Comparison of ENCODE assay signal across 8 cellular contexts in the genomic region with DNA sequence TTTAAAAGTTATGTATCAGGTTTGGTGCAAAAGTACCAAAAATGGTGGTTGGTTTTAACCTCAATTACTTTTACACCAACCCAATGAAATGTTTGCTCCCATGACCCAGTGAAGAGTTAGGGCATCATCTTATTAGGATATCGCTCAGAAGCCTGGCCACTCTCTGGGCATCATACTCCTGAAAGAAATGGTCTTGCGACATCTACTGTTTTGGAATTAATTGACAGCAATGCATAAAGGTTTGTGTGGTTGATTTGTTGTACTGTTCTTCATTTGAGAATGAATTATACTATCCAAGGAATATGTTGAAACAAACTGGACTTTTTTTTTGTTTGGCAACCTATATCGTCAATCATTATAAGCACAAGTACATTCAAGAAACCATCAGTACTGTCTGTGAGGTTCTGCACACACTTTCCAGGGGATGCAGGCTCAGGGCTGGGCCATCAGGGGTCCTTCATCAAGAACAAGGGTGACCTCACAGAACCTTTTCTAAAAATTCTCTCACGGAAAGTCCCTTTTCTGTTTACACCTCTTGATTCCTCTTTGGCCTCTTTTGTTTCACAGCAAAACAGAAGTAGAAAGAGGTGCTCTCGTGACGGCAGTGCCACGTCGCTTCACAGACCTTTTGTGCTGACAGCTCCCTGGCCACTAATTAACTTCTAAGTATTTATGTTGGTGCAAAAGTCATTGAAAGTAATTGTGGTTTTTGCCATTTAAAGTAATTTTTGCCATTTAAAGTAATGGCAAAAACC.
DNase-seq lines count a peak whose midpoint lies in the region; ATAC-seq, FAIRE-seq and TF ChIP-seq lines count a peak whose summit lies in the region.

No MANE protein-coding gene starts in this region.

- TF ChIP-seq CTCF in LNCaP clone FGC (IDR thresholded peaks at IDR 0.05; ENCODE audit: control insufficient read depth, extremely low read depth, insufficient read depth), result 0 out of 2 replicates have a peak, but pooled peaks have one; percentile 5
- TF ChIP-seq CTCF in cardiac fibroblast (IDR thresholded peaks at IDR 0.05; ENCODE audit: low read depth, low read length), result no peak
- no peak for TF ChIP-seq CTCF in natural killer cell (IDR thresholded peaks at IDR 0.05)
- no peak for TF ChIP-seq CTCF in glutamatergic neuron (IDR thresholded peaks at IDR 0.05; ENCODE audit: partially characterized antibody, unreplicated experiment)

- H3K4me3 Mint-ChIP-seq in natural killer cell, result no peak overlapping the region
- no peak overlapping the region for H3K4me3 Mint-ChIP-seq in glutamatergic neuron (ENCODE audit: unreplicated experiment)

- no peak overlapping the region for H3K4me3 ChIP-seq in LNCaP clone FGC (ENCODE audit: low read depth, low read length)
- no peak overlapping the region for H3K4me3 ChIP-seq in cardiac fibroblast (replicated peaks in 1 of 2; ENCODE audit: low read depth in 2 of 2, low read length in 2 of 2)

- ATAC-seq in GM21529 (IDR thresholded peaks at IDR 0.05; ENCODE audit: unreplicated experiment) (peak; percentile 91), natural killer cell (peak; percentile 76 to 81 (median 81))

- H3K4me1 Mint-ChIP-seq in natural killer cell (peaks cover 0 to 5% of the 10 kb centered on the region in 2 donors), glutamatergic neuron (ENCODE audit: low read depth, unreplicated experiment) (no peaks in the 10 kb centered on the region)

- no peak for TF ChIP-seq POLR2A in GM12892 (IDR thresholded peaks at IDR 0.05; ENCODE audit: low read depth, low read length)

- H3K9me3 Mint-ChIP-seq in natural killer cell (no peaks in the 10 kb centered on the region), glutamatergic neuron (ENCODE audit: unreplicated experiment) (no peaks in the 10 kb centered on the region)

- peak; percentile 80 for FAIRE-seq in GM12892 (lab: Jason Lieb, UNC)

- H3K27ac Mint-ChIP-seq in natural killer cell (peak overlapping the region in 1 of 2 donors; percentile 24), glutamatergic neuron (ENCODE audit: unreplicated experiment) (no peak overlapping the region)

- H3K36me3 Mint-ChIP-seq in natural killer cell, result no peaks in the 10 kb centered on the region
- no peaks in the 10 kb centered on the region for H3K36me3 Mint-ChIP-seq in glutamatergic neuron (ENCODE audit: unreplicated experiment)

- intact Hi-C loops in natural killer cell (cut with micrococcal nuclease), result no loop called here

- H3K27me3 Mint-ChIP-seq in natural killer cell (ENCODE audit: low read depth in 2 of 2), result no peaks in the 10 kb centered on the region
- peaks cover 2% of the 10 kb centered on the region for H3K27me3 Mint-ChIP-seq in glutamatergic neuron (ENCODE audit: unreplicated experiment)

- peak; percentile 22 for DNase-seq in GM12892 (ENCODE audit: insufficient read length)
- DNase-seq in LNCaP clone FGC (ENCODE audit: low read depth), result no peak
- DNase-seq in cardiac fibroblast (ENCODE audit: low read depth in 2 of 2), result peak; percentile 35 to 62
- DNase-seq in natural killer cell, result no peak
- no peak for DNase-seq in glutamatergic neuron
- DNase-seq in EL, result no peak
- no peak for DNase-seq in NCI-H2081 (lab: John Stamatoyannopoulos, UW)

Comparison
In these comparisons a context has a peak if more than half of its experiments do, and no peak if none do; other contexts are left out.
1. DNase-seq: peak in GM12892 (single experiment) and cardiac fibroblast (2 of 2); none in LNCaP clone FGC (single experiment), natural killer cell (single experiment), glutamatergic neuron (single experiment), EL (single experiment) and NCI-H2081 (0 of 2).